In the genomic region with DNA sequence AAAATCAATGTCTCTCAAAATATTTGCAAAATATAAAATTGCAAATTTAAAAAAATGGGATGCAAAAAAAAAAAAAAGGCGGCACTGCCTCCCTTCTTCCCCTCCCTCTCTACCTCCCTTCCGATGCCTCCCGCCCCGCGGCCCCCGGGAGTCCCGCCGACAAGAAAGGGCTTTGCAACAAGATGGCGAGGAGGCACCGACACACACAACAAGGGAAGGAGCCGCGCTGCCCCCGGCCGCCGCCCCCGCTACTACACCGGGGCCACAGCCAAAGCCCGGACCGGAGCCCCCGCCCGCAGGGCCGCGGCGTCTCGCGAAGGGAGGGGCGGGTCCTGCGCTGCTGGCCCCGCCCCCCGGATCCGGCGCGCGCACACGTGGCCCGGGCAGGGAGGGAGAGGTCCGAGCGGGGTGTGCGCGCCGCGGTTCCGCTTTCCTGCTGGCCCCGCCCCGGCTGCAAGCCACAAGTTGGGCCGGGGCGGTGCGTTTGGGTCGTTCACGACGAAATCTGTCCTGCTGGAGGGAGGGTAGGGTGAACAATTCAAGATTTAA, we compare ENCODE assay signal across 8 cellular contexts. TPM values are rescaled to one million over a fixed set of nuclear protein-coding genes. Genes with fewer than 3 reads are reported as not detected.
DNase-seq lines count a peak whose midpoint lies in the region; ATAC-seq and TF ChIP-seq lines count a peak whose summit lies in the region.

A gene with protein sequence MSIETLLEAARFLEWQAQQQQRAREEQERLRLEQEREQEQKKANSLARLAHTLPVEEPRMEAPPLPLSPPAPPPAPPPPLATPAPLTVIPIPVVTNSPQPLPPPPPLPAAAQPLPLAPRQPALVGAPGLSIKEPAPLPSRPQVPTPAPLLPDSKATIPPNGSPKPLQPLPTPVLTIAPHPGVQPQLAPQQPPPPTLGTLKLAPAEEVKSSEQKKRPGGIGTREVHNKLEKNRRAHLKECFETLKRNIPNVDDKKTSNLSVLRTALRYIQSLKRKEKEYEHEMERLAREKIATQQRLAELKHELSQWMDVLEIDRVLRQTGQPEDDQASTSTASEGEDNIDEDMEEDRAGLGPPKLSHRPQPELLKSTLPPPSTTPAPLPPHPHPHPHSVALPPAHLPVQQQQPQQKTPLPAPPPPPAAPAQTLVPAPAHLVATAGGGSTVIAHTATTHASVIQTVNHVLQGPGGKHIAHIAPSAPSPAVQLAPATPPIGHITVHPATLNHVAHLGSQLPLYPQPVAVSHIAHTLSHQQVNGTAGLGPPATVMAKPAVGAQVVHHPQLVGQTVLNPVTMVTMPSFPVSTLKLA (minus strand): TSS at position 184 of the 549 bp plus-strand sequence. CDS start 348 bp downstream, outside the sequence.

- H3K4me3 Mint-ChIP-seq in activated T-cell treated with anti-CD3 and anti-CD28 coated beads, Interleukin-2, amount 50 U/mL, for 72 hours = peak within 1 kb of the TSS; percentile 90 to 98
- H3K4me3 Mint-ChIP-seq in naive B cell = peak within 1 kb of the TSS; percentile 91 to 99 (median 98)

- intact Hi-C loops in Panc1 (cut with micrococcal nuclease; ENCODE audit: unreplicated experiment) = no loop called here
- intact Hi-C loops in esophagus squamous epithelium (cut with DNase I) = no loop called here

- CTCF ChIA-PET in Panc1 (lab: Charles Lee) = interaction anchor here (1.5 kb wide), 1 partner anchor 19 kb away, joined by 7 read pairs; no protein-coding TSS in a partner anchor

- peak in 3 of 4 donors; percentile 68 to 86 (median 83) for TF ChIP-seq POLR2A in esophagus squamous epithelium (IDR thresholded peaks at IDR 0.05)

- H3K4me3 ChIP-seq in Panc1 (ENCODE audit: low read depth in 2 of 2, low read length in 2 of 2) = peak within 1 kb of the TSS; percentile 80 to 89
- H3K4me3 ChIP-seq in esophagus squamous epithelium = peak within 1 kb of the TSS; percentile 88 to 97 (median 96)

- no peaks in the 10 kb centered on the region for H3K27me3 Mint-ChIP-seq in activated T-cell treated with anti-CD3 and anti-CD28 coated beads, Interleukin-2, amount 50 U/mL, for 72 hours (ENCODE audit: low read depth)
- no peaks in the 10 kb centered on the region for H3K27me3 Mint-ChIP-seq in naive B cell

- no peaks in the 10 kb centered on the region for H3K9me3 Mint-ChIP-seq in activated T-cell treated with anti-CD3 and anti-CD28 coated beads, Interleukin-2, amount 50 U/mL, for 72 hours
- no peaks in the 10 kb centered on the region for H3K9me3 Mint-ChIP-seq in naive B cell

- peaks cover 0 to 3% of the 10 kb centered on the region in 2 donors for H3K36me3 Mint-ChIP-seq in activated T-cell treated with anti-CD3 and anti-CD28 coated beads, Interleukin-2, amount 50 U/mL, for 72 hours (ENCODE audit: insufficient read depth in 2 of 2)
- H3K36me3 Mint-ChIP-seq in naive B cell = no peaks in the 10 kb centered on the region

- no TSS peak for BruUV-seq in Panc1 (replicated peaks; lab: Mats Ljungman, UMichigan)

- in situ Hi-C loops in KBM-7 (cut with MboI; ENCODE audit: low pct_unique_long_range_greater_than_20kb, low sequenced_read_pairs) (no loop called here), Panc1 (cut with HindIII; ENCODE audit: low pct_unique_long_range_greater_than_20kb, low sequenced_read_pairs) (no loop called here)

- H3K27ac Mint-ChIP-seq in activated T-cell treated with anti-CD3 and anti-CD28 coated beads, Interleukin-2, amount 50 U/mL, for 72 hours = peak within 1 kb of the TSS; percentile 96
- peak within 1 kb of the TSS; percentile 98 to 100 (median 100) for H3K27ac Mint-ChIP-seq in naive B cell

- TF ChIP-seq CTCF in Panc1 (IDR thresholded peaks at IDR 0.05) (no peak), esophagus squamous epithelium (IDR thresholded peaks at IDR 0.05) (peak in 5 of 6 experiments; percentile 6 to 36 (median 21))

- ATAC-seq in GM21619 (IDR thresholded peaks at IDR 0.05; ENCODE audit: unreplicated experiment) (peak; percentile 29), Panc1 (peak; percentile 40), naive B cell (ENCODE audit: low read depth in 2 of 2) (peak; percentile 42 to 49)
- ATAC-seq in activated T-cell treated with anti-CD3 and anti-CD28 coated beads, Interleukin-2, amount 50 U/mL, for 72 hours (replicated peaks in 1 of 2) = peak; percentile 42 to 45

- POLR2A ChIA-PET in Panc1 (lab: Charles Lee) = interaction anchor here (0.8 to 1.3 kb wide), 2 partner anchors 10 to 65 kb away, joined by 5 to 17 read pairs; a partner anchor contains a TSS

- H3K4me1 ChIP-seq in Panc1 (ENCODE audit: control insufficient read depth, insufficient read depth, low read length) = peaks cover 21% of the 10 kb centered on the region
- H3K4me1 ChIP-seq in esophagus squamous epithelium = peaks cover 50 to 73% (median 61%) of the 10 kb centered on the region in 3 donors

- H3K27ac ChIP-seq in Panc1 (ENCODE audit: low read length) = peak within 1 kb of the TSS; percentile 84
- H3K27ac ChIP-seq in esophagus squamous epithelium = peak within 1 kb of the TSS; percentile 100

- H3K27me3 ChIP-seq in Panc1 (ENCODE audit: control insufficient read depth, insufficient read depth, low read length) = no peaks in the 10 kb centered on the region
- no peaks in the 10 kb centered on the region for H3K27me3 ChIP-seq in esophagus squamous epithelium

- H3K36me3 ChIP-seq in Panc1 (ENCODE audit: control insufficient read depth, insufficient read depth, low read length) (no peaks in the 10 kb centered on the region), esophagus squamous epithelium (no peaks in the 10 kb centered on the region)

- WGBS in esophagus squamous epithelium, 2 donors = 0% methylated on average over 6 to 8 of the region's 51 CpGs

- DNase-seq in DMS153 (lab: John Stamatoyannopoulos, UW) (peak; percentile 75), KBM-7 (peak; percentile 96), Panc1 (ENCODE audit: low read depth, low spot score) (no peak), esophagus squamous epithelium (lab: John Stamatoyannopoulos, UW) (peak; percentile 86), naive B cell (peak; percentile 98)
- peak; percentile 96 to 98 for DNase-seq in activated T-cell treated with anti-CD3 and anti-CD28 coated beads, Interleukin-2, amount 50 U/mL, for 72 hours
- DNase-seq in stimulated activated CD8-positive, alpha-beta memory T cell treated with anti-CD3 and anti-CD28 coated beads, Interleukin-7, amount 100 ng/mL, for 48 hours (ENCODE audit: extremely low read depth in 1 of 2, low read depth in 1 of 2) = peak; percentile 88 to 89

- H3K9me3 ChIP-seq in Panc1 (ENCODE audit: control insufficient read depth, insufficient read depth, low read depth, low read length) = no peaks in the 10 kb centered on the region
- H3K9me3 ChIP-seq in esophagus squamous epithelium = no peaks in the 10 kb centered on the region

- H3K4me1 Mint-ChIP-seq in activated T-cell treated with anti-CD3 and anti-CD28 coated beads, Interleukin-2, amount 50 U/mL, for 72 hours (ENCODE audit: low read depth) = peaks cover 55% of the 10 kb centered on the region
- H3K4me1 Mint-ChIP-seq in naive B cell = peaks cover 45 to 58% (median 51%) of the 10 kb centered on the region in 3 donors

RNA-seq across cellular contexts. Expression of the gene that starts here (rescaled TPM):
- total RNA-seq in Panc1 (2021; ENCODE audit: unreplicated experiment) (31.8 TPM), esophagus squamous epithelium (10 to 100 TPM in 3 of 4 donors, 1 to 10 TPM in 1; 7.2 to 23.0 (median 17.4) TPM)
- 38.4 TPM for polyA plus RNA-seq in Panc1 (2012; ENCODE audit: insufficient read length)
- 10 to 100 TPM; 23.8 to 24.3 TPM for total RNA-seq in activated T-cell treated with anti-CD3 and anti-CD28 coated beads, Interleukin-2, amount 50 U/mL, for 72 hours
- 1 to 10 TPM in 2 of 6 donors, under 1 TPM in 4; 0.60 to 1.3 (median 0.90) TPM for polyA plus RNA-seq in naive B cell (ENCODE audit: low read depth in 6 of 6)
